ENCODE assay signal across 7 cellular contexts in the genomic region with DNA sequence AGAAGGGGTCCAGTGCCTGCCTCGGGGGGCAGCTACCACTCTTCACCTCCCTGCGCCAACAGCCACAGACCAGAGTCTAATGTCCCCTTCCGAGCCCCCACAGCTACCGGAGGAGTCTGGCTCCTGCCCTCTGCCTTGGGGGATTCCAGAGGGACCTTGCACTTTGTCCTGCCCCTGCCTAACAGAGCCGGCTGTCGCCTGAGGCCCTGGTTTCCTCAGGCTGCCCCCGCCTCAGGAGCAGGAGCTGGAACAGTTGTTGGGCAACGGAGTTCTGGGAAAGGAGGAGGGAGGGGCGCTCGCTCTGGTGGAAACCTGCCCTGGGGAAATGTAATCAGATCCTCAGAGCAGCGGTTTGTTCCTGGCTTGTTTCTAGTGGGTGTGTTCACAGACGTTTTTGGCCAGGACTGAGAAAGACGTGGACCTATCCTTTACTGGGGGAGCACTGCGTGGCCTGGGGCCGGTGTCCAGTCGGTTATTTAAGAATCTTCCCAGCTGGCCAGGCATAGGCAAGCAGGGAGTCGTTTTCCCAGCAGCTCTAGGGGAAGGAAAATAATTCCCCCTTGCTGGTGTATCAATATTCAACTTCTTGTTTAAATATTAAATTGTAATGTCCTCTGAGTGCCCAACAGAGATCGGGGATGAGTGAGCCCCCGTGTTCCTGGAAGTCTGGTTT. TPM values are rescaled to one million over a fixed set of nuclear protein-coding genes. Genes with fewer than 3 reads are reported as not detected.
A peak's percentile ranks its signal among the peaks of the same experiment; 100 is the strongest.
DNase-seq lines count a peak whose midpoint lies in the region; ATAC-seq and TF ChIP-seq lines count a peak whose summit lies in the region.

No MANE protein-coding gene starts in this region.

- POLR2A ChIA-PET in RWPE1 (lab: Yijun Ruan, JAX; ENCODE audit: low non-redundant PET) = no interaction called here

- H3K4me1 ChIP-seq in fibroblast of lung (ENCODE audit: control insufficient read depth, extremely low read depth, insufficient read depth, low read length) = peaks cover 25% of the 10 kb centered on the region

- H4K20me1 ChIP-seq in fibroblast of lung (ENCODE audit: control insufficient read depth, extremely low read depth, insufficient read depth, low read length) = no peaks in the 10 kb centered on the region

- no peaks in the 10 kb centered on the region for H3K9me3 ChIP-seq in fibroblast of lung (ENCODE audit: control insufficient read depth, insufficient read depth, low read depth, low read length)

- H3K27ac ChIP-seq in RWPE1 = peak overlapping the region; percentile 99
- H3K27ac ChIP-seq in fibroblast of lung (ENCODE audit: insufficient read depth, low read length) = peak overlapping the region; percentile 79

- no peak overlapping the region for H3K4me3 ChIP-seq in fibroblast of lung (replicated peaks in 1 of 4; ENCODE audit: control extremely low read depth in 1 of 4, insufficient read depth in 1 of 4, low read depth in 3 of 4, low read length in 4 of 4)

- H3K27me3 ChIP-seq in fibroblast of lung (ENCODE audit: control insufficient read depth, insufficient read depth, low read length) = no peaks in the 10 kb centered on the region

- no peaks in the 10 kb centered on the region for H3K79me2 ChIP-seq in fibroblast of lung (ENCODE audit: control insufficient read depth, insufficient read depth, low read length)

- CTCF ChIA-PET in RWPE1 (lab: Yijun Ruan, JAX) = interaction anchor here (0.5 kb wide), 1 partner anchor 73 kb away, joined by 3 read pairs; no protein-coding TSS in a partner anchor

- ATAC-seq in GM18858 (IDR thresholded peaks at IDR 0.05; ENCODE audit: unreplicated experiment) = no peak

- no peak overlapping the region for H3K27ac Mint-ChIP-seq in neural crest cell (ENCODE audit: unreplicated experiment)

- H3K4me3 Mint-ChIP-seq in neural crest cell = no peak overlapping the region

- H3K4me2 ChIP-seq in fibroblast of lung (ENCODE audit: extremely low read depth, insufficient read depth, low read length) = peak overlapping the region; percentile 52

- no peak overlapping the region for H2AFZ ChIP-seq in fibroblast of lung (ENCODE audit: low read length)

- DNase-seq in HT1080 (ENCODE audit: low read depth) (peak; percentile 36), RWPE1 (ENCODE audit: low spot score) (peak; percentile 81), fibroblast of lung (ENCODE audit: low read depth in 2 of 2) (peak; percentile 95 to 98), neural crest cell (ENCODE audit: low read depth, low spot score) (peak; percentile 36), NOMO-1 (lab: John Stamatoyannopoulos, UW; ENCODE audit: unreplicated experiment in 2 of 2) (no peak), HT-29 (ENCODE audit: low spot score) (no peak)

- H3K9ac ChIP-seq in fibroblast of lung (ENCODE audit: insufficient read depth, low read length) = peak overlapping the region; percentile 48

- H3K4me1 Mint-ChIP-seq in neural crest cell = peaks cover 17% of the 10 kb centered on the region

- no peaks in the 10 kb centered on the region for H3K27me3 Mint-ChIP-seq in neural crest cell (ENCODE audit: low read depth)

- no peak for TF ChIP-seq CTCF in RWPE1 (conservative IDR thresholded peaks at IDR 0.05; ENCODE audit: low read depth)
- no peak for TF ChIP-seq CTCF in fibroblast of lung (conservative IDR thresholded peaks at IDR 0.05 in 1 of 2, IDR thresholded peaks at IDR 0.05 in 1 of 2; ENCODE audit: low read depth in 1 of 2, low read length in 2 of 2)
- no peak for TF ChIP-seq CTCF in neural crest cell (conservative IDR thresholded peaks at IDR 0.05)

- H3K36me3 ChIP-seq in fibroblast of lung (ENCODE audit: control insufficient read depth, insufficient read depth, low read length) = peaks cover 3% of the 10 kb centered on the region

- H3K9me3 Mint-ChIP-seq in neural crest cell = no peaks in the 10 kb centered on the region

- H3K36me3 Mint-ChIP-seq in neural crest cell (ENCODE audit: low read depth) = no peaks in the 10 kb centered on the region

RNA-seq across cellular contexts. Expression of a gene that starts 32.3 kb away (rescaled TPM):
- total RNA-seq in HT1080 (2014; rRNA removed; shearing (Covaris generic)) = 6.9 and 7.3 TPM in 2 replicates
- polyA plus RNA-seq in HT1080 (2015; cell fraction: cytosol; rRNA removed) = 18.6 and 21.2 TPM in 2 replicates
- 12.6 and 13.9 TPM in 2 replicates for polyA plus RNA-seq in HT1080 (2015; cell fraction: nucleus; rRNA removed)
- total RNA-seq in fibroblast of lung (14.9 and 16.2 TPM in 2 replicates), neural crest cell (0.35 and 0.39 TPM in 2 replicates)
- polyA plus RNA-seq in fibroblast of lung = 6.8 and 9.3 TPM in 2 replicates
- polyA plus RNA-seq in fibroblast of lung (2012) = 12.8 and 19.4 TPM in 2 replicates
- polyA minus RNA-seq in fibroblast of lung (ENCODE audit: low replicate concordance) = 11.3 and 13.5 TPM in 2 replicates
- 36.6 and 49.2 TPM in 2 replicates for total RNA-seq in HT-29 (2014; rRNA removed; shearing (Covaris generic))

RNA-seq across cellular contexts. Expression of a gene that starts 39.2 kb away (rescaled TPM):
- total RNA-seq in HT1080 (2014; rRNA removed; shearing (Covaris generic)) = 69.9 and 112 TPM in 2 replicates
- 200 and 230 TPM in 2 replicates for polyA plus RNA-seq in HT1080 (2015; cell fraction: cytosol; rRNA removed)
- 113 and 129 TPM in 2 replicates for polyA plus RNA-seq in HT1080 (2015; cell fraction: nucleus; rRNA removed)
- total RNA-seq in fibroblast of lung = 36.5 and 82.1 TPM in 2 replicates
- 234 and 298 TPM in 2 replicates for polyA plus RNA-seq in fibroblast of lung
- 321 and 443 TPM in 2 replicates for polyA plus RNA-seq in fibroblast of lung (2012)
- polyA minus RNA-seq in fibroblast of lung (ENCODE audit: low replicate concordance) = 361 and 617 TPM in 2 replicates
- total RNA-seq in neural crest cell = 105 and 106 TPM in 2 replicates
- 80.5 and 87.8 TPM in 2 replicates for total RNA-seq in HT-29 (2014; rRNA removed; shearing (Covaris generic))

RNA-seq across cellular contexts. Expression of a gene that starts 48.0 kb away (rescaled TPM):
- 0.27 TPM in 1 of 2 replicates, not detected in the other for total RNA-seq in HT1080 (2014; rRNA removed; shearing (Covaris generic))
- polyA plus RNA-seq in HT1080 (2015; cell fraction: cytosol; rRNA removed) = not detected in 2 replicates
- not detected in 2 replicates for polyA plus RNA-seq in HT1080 (2015; cell fraction: nucleus; rRNA removed)
- total RNA-seq in fibroblast of lung (0.51 and 0.66 TPM in 2 replicates), neural crest cell (0.66 and 1.3 TPM in 2 replicates)
- 0.08 and 0.11 TPM in 2 replicates for polyA plus RNA-seq in fibroblast of lung
- not detected in 2 replicates for polyA plus RNA-seq in fibroblast of lung (2012)
- not detected in 2 replicates for polyA minus RNA-seq in fibroblast of lung (ENCODE audit: low replicate concordance)
- not detected in 2 replicates for total RNA-seq in HT-29 (2014; rRNA removed; shearing (Covaris generic))

Comparison
In these comparisons a context has a peak if more than half of its experiments do, and no peak if none do; other contexts are left out.
1. DNase-seq: peak in HT1080 (single experiment), RWPE1 (single experiment), fibroblast of lung (2 of 2) and neural crest cell (single experiment); none in NOMO-1 (0 of 2) and HT-29 (single experiment).